In the genomic region with DNA sequence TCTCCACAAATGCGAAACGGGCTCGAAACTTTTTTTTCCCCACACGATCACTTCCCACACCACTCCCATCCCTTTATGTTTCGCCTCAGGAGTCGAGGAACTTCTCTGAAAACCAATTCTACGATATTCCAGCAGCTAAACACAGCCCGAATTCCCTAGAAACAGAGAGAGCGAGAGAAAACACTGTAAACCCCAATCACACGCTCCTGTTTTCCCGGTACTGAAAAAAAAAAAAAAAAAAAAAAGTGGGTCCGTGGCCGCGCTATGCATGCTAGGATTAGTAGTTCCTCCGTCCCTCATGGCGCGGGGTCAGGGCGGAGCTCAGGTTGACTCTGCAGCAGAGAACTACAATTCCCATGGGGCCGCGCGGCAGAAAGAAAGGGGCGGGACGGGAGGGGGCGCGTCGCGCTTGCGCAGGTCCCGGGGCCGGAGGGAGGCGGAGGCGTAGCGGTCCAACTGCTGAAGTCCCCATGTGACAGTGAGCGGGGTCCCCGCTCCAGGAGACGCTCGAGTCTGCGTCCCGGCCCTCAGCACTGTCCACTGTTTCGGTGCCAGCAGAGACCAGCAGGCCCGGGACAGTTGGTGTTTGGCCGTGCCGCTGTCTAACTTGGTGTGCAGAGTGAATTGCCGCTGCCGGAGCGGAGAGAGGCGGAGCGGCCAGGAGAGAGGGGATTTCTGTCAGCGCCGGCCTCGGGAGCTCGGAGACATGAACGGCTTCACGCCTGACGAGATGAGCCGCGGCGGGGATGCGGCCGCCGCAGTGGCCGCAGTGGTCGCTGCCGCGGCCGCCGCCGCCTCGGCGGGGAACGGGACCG, we compare ENCODE assay signal across 1 cellular context.
A peak's percentile ranks its signal among the peaks of the same experiment; 100 is the strongest.
TF ChIP-seq lines count a peak whose summit lies in the region.

A gene with protein sequence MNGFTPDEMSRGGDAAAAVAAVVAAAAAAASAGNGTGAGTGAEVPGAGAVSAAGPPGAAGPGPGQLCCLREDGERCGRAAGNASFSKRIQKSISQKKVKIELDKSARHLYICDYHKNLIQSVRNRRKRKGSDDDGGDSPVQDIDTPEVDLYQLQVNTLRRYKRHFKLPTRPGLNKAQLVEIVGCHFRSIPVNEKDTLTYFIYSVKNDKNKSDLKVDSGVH (plus strand): TSS at position 478 of the 815 bp plus-strand sequence. CDS start 229 bp downstream, at position 707.

TF ChIP-seq in HepG2, 621 proteins besides CTCF, POLR2A, EP300 and RAD21 (continued from another document and continues in another):
- TF ChIP-seq, protein P1, sequence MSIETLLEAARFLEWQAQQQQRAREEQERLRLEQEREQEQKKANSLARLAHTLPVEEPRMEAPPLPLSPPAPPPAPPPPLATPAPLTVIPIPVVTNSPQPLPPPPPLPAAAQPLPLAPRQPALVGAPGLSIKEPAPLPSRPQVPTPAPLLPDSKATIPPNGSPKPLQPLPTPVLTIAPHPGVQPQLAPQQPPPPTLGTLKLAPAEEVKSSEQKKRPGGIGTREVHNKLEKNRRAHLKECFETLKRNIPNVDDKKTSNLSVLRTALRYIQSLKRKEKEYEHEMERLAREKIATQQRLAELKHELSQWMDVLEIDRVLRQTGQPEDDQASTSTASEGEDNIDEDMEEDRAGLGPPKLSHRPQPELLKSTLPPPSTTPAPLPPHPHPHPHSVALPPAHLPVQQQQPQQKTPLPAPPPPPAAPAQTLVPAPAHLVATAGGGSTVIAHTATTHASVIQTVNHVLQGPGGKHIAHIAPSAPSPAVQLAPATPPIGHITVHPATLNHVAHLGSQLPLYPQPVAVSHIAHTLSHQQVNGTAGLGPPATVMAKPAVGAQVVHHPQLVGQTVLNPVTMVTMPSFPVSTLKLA (IDR thresholded peaks at IDR 0.05), result peak; percentile 50
- TF ChIP-seq ZNF431 (CRISPR knock-in tag; IDR thresholded peaks at IDR 0.05; ENCODE audit: borderline replicate concordance, low read depth) (no peak), ZNF598 (CRISPR knock-in tag; IDR thresholded peaks at IDR 0.05; ENCODE audit: borderline replicate concordance) (no peak), ZNF33B (CRISPR knock-in tag; IDR thresholded peaks at IDR 0.05) (no peak), HDAC1 (CRISPR knock-in tag; IDR thresholded peaks at IDR 0.05) (peak; percentile 75), NCOR1 (IDR thresholded peaks at IDR 0.05; ENCODE audit: borderline replicate concordance, low read length) (no peak), MBNL3 (CRISPR knock-in tag; conservative IDR thresholded peaks at IDR 0.05) (no peak), SMAD9 (CRISPR knock-in tag; IDR thresholded peaks at IDR 0.05) (no peak), TFAP4 (IDR thresholded peaks at IDR 0.05; ENCODE audit: borderline replicate concordance, low read depth) (peak; percentile 60; the same call in 1 of the 2 replicates), ZFAT (CRISPR knock-in tag; conservative IDR thresholded peaks at IDR 0.05) (no peak), TBL1XR1 (IDR thresholded peaks at IDR 0.05; ENCODE audit: borderline replicate concordance, low read length, partially characterized antibody) (peak; percentile 59), MEIS1 (CRISPR knock-in tag; IDR thresholded peaks at IDR 0.05; ENCODE audit: borderline replicate concordance) (peak; percentile 81; the same call in 1 of the 2 replicates), ZFP90 (CRISPR knock-in tag; IDR thresholded peaks at IDR 0.05; ENCODE audit: borderline replicate concordance) (0 out of 2 replicates have a peak, but pooled peaks have one; percentile 32), GATAD2A (CRISPR knock-in tag; IDR thresholded peaks at IDR 0.05) (peak; percentile 20; the same call in 1 of the 2 replicates), POLR2AphosphoS5 (IDR thresholded peaks at IDR 0.05; ENCODE audit: low read depth, low read length) (peak; percentile 96), ZHX2 (IDR thresholded peaks at IDR 0.05; ENCODE audit: low read depth) (no peak), ZHX2 (CRISPR knock-in tag; IDR thresholded peaks at IDR 0.05; ENCODE audit: borderline replicate concordance) (no peak), GATAD1 (CRISPR knock-in tag; IDR thresholded peaks at IDR 0.05) (peak; percentile 59; the same call in 1 of the 2 replicates), ZBTB8A (CRISPR knock-in tag; IDR thresholded peaks at IDR 0.05; ENCODE audit: borderline replicate concordance, low read depth) (0 out of 2 replicates have a peak, but pooled peaks have one; percentile 47), ZNF777 (CRISPR knock-in tag; IDR thresholded peaks at IDR 0.05) (peak; percentile 59), SIN3A (IDR thresholded peaks at IDR 0.05; ENCODE audit: borderline replicate concordance, low read depth, low read length) (peak; percentile 88; the same call in 1 of the 2 replicates), YY1 (IDR thresholded peaks at IDR 0.05; ENCODE audit: insufficient read depth, insufficient replicate concordance, low read depth, low read length) (peak; percentile 82), SUZ12 (IDR thresholded peaks at IDR 0.05; ENCODE audit: low read depth, low read length) (peak; percentile 77), ZNF18 (CRISPR knock-in tag; IDR thresholded peaks at IDR 0.05; ENCODE audit: insufficient replicate concordance) (peak; percentile 57), BORCS8-MEF2B (CRISPR knock-in tag; IDR thresholded peaks at IDR 0.05) (peak; percentile 67; the same call in 1 of the 2 replicates), BRD4 (CRISPR knock-in tag; IDR thresholded peaks at IDR 0.05) (no peak), GMEB2 (CRISPR knock-in tag; IDR thresholded peaks at IDR 0.05; ENCODE audit: low read depth) (0 out of 2 replicates have a peak, but pooled peaks have one; percentile 29), SPEN (CRISPR knock-in tag; IDR thresholded peaks at IDR 0.05; ENCODE audit: low read depth) (peak; percentile 55), ZNF138 (CRISPR knock-in tag; IDR thresholded peaks at IDR 0.05; ENCODE audit: low read depth) (peak; percentile 84; the same call in 1 of the 2 replicates), ASH2L (IDR thresholded peaks at IDR 0.05; ENCODE audit: insufficient read length, low read depth, low read length) (peak; percentile 65)
- TF ChIP-seq, protein P2, sequence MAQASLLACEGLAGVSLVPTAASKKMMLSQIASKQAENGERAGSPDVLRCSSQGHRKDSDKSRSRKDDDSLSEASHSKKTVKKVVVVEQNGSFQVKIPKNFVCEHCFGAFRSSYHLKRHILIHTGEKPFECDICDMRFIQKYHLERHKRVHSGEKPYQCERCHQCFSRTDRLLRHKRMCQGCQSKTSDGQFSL (CRISPR knock-in tag; IDR thresholded peaks at IDR 0.05), result no peak
- TF ChIP-seq, protein P3, sequence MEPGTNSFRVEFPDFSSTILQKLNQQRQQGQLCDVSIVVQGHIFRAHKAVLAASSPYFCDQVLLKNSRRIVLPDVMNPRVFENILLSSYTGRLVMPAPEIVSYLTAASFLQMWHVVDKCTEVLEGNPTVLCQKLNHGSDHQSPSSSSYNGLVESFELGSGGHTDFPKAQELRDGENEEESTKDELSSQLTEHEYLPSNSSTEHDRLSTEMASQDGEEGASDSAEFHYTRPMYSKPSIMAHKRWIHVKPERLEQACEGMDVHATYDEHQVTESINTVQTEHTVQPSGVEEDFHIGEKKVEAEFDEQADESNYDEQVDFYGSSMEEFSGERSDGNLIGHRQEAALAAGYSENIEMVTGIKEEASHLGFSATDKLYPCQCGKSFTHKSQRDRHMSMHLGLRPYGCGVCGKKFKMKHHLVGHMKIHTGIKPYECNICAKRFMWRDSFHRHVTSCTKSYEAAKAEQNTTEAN (CRISPR knock-in tag; conservative IDR thresholded peaks at IDR 0.05), result no peak
- TF ChIP-seq, protein P4, sequence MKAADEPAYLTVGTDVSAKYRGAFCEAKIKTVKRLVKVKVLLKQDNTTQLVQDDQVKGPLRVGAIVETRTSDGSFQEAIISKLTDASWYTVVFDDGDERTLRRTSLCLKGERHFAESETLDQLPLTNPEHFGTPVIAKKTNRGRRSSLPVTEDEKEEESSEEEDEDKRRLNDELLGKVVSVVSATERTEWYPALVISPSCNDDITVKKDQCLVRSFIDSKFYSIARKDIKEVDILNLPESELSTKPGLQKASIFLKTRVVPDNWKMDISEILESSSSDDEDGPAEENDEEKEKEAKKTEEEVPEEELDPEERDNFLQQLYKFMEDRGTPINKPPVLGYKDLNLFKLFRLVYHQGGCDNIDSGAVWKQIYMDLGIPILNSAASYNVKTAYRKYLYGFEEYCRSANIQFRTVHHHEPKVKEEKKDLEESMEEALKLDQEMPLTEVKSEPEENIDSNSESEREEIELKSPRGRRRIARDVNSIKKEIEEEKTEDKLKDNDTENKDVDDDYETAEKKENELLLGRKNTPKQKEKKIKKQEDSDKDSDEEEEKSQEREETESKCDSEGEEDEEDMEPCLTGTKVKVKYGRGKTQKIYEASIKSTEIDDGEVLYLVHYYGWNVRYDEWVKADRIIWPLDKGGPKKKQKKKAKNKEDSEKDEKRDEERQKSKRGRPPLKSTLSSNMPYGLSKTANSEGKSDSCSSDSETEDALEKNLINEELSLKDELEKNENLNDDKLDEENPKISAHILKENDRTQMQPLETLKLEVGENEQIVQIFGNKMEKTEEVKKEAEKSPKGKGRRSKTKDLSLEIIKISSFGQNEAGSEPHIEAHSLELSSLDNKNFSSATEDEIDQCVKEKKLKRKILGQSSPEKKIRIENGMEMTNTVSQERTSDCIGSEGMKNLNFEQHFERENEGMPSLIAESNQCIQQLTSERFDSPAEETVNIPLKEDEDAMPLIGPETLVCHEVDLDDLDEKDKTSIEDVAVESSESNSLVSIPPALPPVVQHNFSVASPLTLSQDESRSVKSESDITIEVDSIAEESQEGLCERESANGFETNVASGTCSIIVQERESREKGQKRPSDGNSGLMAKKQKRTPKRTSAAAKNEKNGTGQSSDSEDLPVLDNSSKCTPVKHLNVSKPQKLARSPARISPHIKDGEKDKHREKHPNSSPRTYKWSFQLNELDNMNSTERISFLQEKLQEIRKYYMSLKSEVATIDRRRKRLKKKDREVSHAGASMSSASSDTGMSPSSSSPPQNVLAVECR (CRISPR knock-in tag; IDR thresholded peaks at IDR 0.05; ENCODE audit: borderline replicate concordance), result peak; percentile 92
